ENCODE assay signal across 20 cellular contexts in genomic region chr7:129788993-129789392, GRCh38.
DNase-seq lines count a peak whose midpoint lies in the region; TF ChIP-seq lines count a peak whose summit lies in the region.
"Had no signal": no experiment of that assay in that cellular context is flagged by ENCODE, and none has a peak within 500 bp of the region (broad histone marks: within the 10 kb centered on the region; RNA-seq: fewer than 3 reads in every experiment).

No MANE protein-coding gene starts in this region.

- H3K4me3 Mint-ChIP-seq in endothelial cell (ENCODE audit: unreplicated experiment) = no peak overlapping the region
- H3K4me3 Mint-ChIP-seq: B cell; CD4-positive, CD25-positive, alpha-beta regulatory T cell; CD8-positive, alpha-beta T cell had no signal

- no peak overlapping the region for H2BK12ac ChIP-seq in neuronal stem cell (ENCODE audit: low read length)

- no peak overlapping the region for H3K27ac ChIP-seq in HEK293 (ENCODE audit: extremely low read depth, low read depth, low read length)
- H3K27ac ChIP-seq in neuronal stem cell (replicated peaks; ENCODE audit: low read length) = no peak overlapping the region
- H3K27ac ChIP-seq: 22Rv1, BLaER1, C4-2B had no signal

- no CpG with 5 or more reads among the region's 6 CpGs for WGBS in neuronal stem cell (ENCODE audit: extremely low coverage in 2 of 2, insufficient read length in 2 of 2, insufficient replicate concordance in 1 of 2), 2 donors

- peak overlapping the region; percentile 65 for H2AK5ac ChIP-seq in neuronal stem cell (ENCODE audit: low read depth, low read length)

- no peak overlapping the region for H3K4ac ChIP-seq in neuronal stem cell (ENCODE audit: low read length)

- DNase-seq in DMS 273 (lab: John Stamatoyannopoulos, UW; ENCODE audit: unreplicated experiment) (peak; percentile 50), DMS 273 treated with DMSO at 0.1 percent for 48 hours (lab: John Stamatoyannopoulos, UW) (no peak), left kidney (ENCODE audit: low read depth, low spot score) (peak; percentile 86), neuronal stem cell (ENCODE audit: low spot score) (no peak), SIG-M5 (lab: John Stamatoyannopoulos, UW) (no peak), endothelial cell (ENCODE audit: low spot score) (no peak)
- DNase-seq in activated CD4-positive, CD25-positive, alpha-beta regulatory T cell (lab: John Stamatoyannopoulos, UW) = no peak
- DNase-seq: Caco-2; CD4-positive, CD25-positive, alpha-beta regulatory T cell; CD8-positive, alpha-beta T cell; DMS53; DMS79 treated with DMSO at 0.1 percent for 48 hours; GF-D8; GOT3 had no signal

- H3K4me3 ChIP-seq in HEK293 (ENCODE audit: low read depth, low read length) (no peak overlapping the region), neuronal stem cell (ENCODE audit: low read length in 2 of 2) (no peak overlapping the region)
- H3K4me3 ChIP-seq: BLaER1, HAP-1 had no signal

- no peak overlapping the region for H3K18ac ChIP-seq in neuronal stem cell (ENCODE audit: low read length)

- H3K9me3 ChIP-seq in HEK293 (ENCODE audit: control insufficient read depth, insufficient read depth, low read depth, low read length) (no peaks in the 10 kb centered on the region), neuronal stem cell (replicated peaks in 1 of 2; ENCODE audit: control insufficient read depth in 2 of 2, insufficient read depth in 1 of 2, low read depth in 1 of 2, low read length in 2 of 2) (peaks cover 0 to 4% of the 10 kb centered on the region in 2 donors)
- H3K9me3 ChIP-seq: BLaER1, Caco-2, HAP-1 had no signal

- H2BK5ac ChIP-seq in neuronal stem cell (ENCODE audit: low read length) = no peak overlapping the region

- H3K14ac ChIP-seq in neuronal stem cell (ENCODE audit: low read length) = no peak overlapping the region

- H3K4me1 ChIP-seq in HEK293 (ENCODE audit: control insufficient read depth, insufficient read depth, low read length) (no peaks in the 10 kb centered on the region), neuronal stem cell (ENCODE audit: control insufficient read depth in 2 of 2, insufficient read depth in 1 of 2, low read depth in 1 of 2, low read length in 2 of 2) (peaks cover 7 to 9% of the 10 kb centered on the region in 2 donors)
- H3K4me1 ChIP-seq: Caco-2, HAP-1 had no signal

- peaks cover 14% of the 10 kb centered on the region for H3K27me3 Mint-ChIP-seq in endothelial cell (ENCODE audit: unreplicated experiment)

- H3K4me1 Mint-ChIP-seq in endothelial cell (ENCODE audit: unreplicated experiment) = peaks cover 3% of the 10 kb centered on the region

- H3K9ac ChIP-seq in neuronal stem cell (ENCODE audit: low read depth, low read length, poor library complexity) = no peak overlapping the region
- H3K9ac ChIP-seq: BLaER1 had no signal

- H4K8ac ChIP-seq in neuronal stem cell (ENCODE audit: low read depth, low read length) = no peak overlapping the region

- CTCF ChIA-PET in HEK293 (lab: Yijun Ruan, JAX) = no interaction called here

- H3K27me3 ChIP-seq in neuronal stem cell (ENCODE audit: control insufficient read depth in 3 of 3, insufficient read depth in 3 of 3, low read depth in 1 of 3, low read length in 3 of 3) = peaks cover 21 to 76% (median 39%) of the 10 kb centered on the region in 3 experiments

- no peak overlapping the region for H2BK15ac ChIP-seq in neuronal stem cell (ENCODE audit: low read length)

- H3K79me1 ChIP-seq in neuronal stem cell (ENCODE audit: low read depth, low read length) = no peaks in the 10 kb centered on the region

- peaks cover 3% of the 10 kb centered on the region for H3K36me3 Mint-ChIP-seq in endothelial cell (ENCODE audit: low read depth, unreplicated experiment)
- H3K36me3 Mint-ChIP-seq: CD4-positive, CD25-positive, alpha-beta regulatory T cell; CD8-positive, alpha-beta T cell had no signal

- no peaks in the 10 kb centered on the region for H3K36me3 ChIP-seq in HEK293 (ENCODE audit: control insufficient read depth in 2 of 2, insufficient read depth in 1 of 2, low read length in 2 of 2)
- no peaks in the 10 kb centered on the region for H3K36me3 ChIP-seq in neuronal stem cell (replicated peaks in 1 of 2; ENCODE audit: control insufficient read depth in 2 of 2, insufficient read depth in 2 of 2, low read length in 2 of 2)
- H3K36me3 ChIP-seq: BLaER1, HAP-1 had no signal

- H2BK120ac ChIP-seq in neuronal stem cell (ENCODE audit: low read depth, low read length) = no peak overlapping the region

- H3K23ac ChIP-seq in neuronal stem cell (ENCODE audit: low read depth, low read length, poor library complexity) = no peak overlapping the region

- H3K27ac Mint-ChIP-seq in endothelial cell (ENCODE audit: unreplicated experiment) = no peak overlapping the region
- H3K27ac Mint-ChIP-seq: B cell; CD4-positive, CD25-positive, alpha-beta regulatory T cell; CD8-positive, alpha-beta T cell had no signal

- H2AFZ ChIP-seq in neuronal stem cell (ENCODE audit: low read length) = no peak overlapping the region

- no peak for TF ChIP-seq CTCF in HEK293 (tag by site-specific recombination; IDR thresholded peaks at IDR 0.05)
- no peak for TF ChIP-seq CTCF in endothelial cell (IDR thresholded peaks at IDR 0.05; ENCODE audit: unreplicated experiment)

- no peak overlapping the region for H3K4me2 ChIP-seq in neuronal stem cell (ENCODE audit: insufficient read depth, low read length, poor library complexity, severe bottlenecking)
- H3K4me2 ChIP-seq: BLaER1 had no signal

- no peak overlapping the region for H4K91ac ChIP-seq in neuronal stem cell (ENCODE audit: low read depth, low read length, poor library complexity)

- POLR2A ChIA-PET in HEK293 (lab: Yijun Ruan, JAX) = interaction anchor here (0.6 to 2.1 kb wide), 2 partner anchors 36 to 178 kb away, joined by 3 to 4 read pairs; no protein-coding TSS in a partner anchor

- H3K9me3 Mint-ChIP-seq in endothelial cell (ENCODE audit: unreplicated experiment) = no peaks in the 10 kb centered on the region
- H3K9me3 Mint-ChIP-seq: CD8-positive, alpha-beta T cell had no signal

TF ChIP-seq in HEK293, 187 proteins besides CTCF, POLR2A, EP300 and RAD21:
- TF ChIP-seq SP2 (tag by site-specific recombination; IDR thresholded peaks at IDR 0.05) = 0 out of 2 replicates have a peak, but pooled peaks have one; percentile 12
- no peak for TF ChIP-seq KLF1 (tag by site-specific recombination; IDR thresholded peaks at IDR 0.05)

Comparison
In these comparisons a context has a peak if more than half of its experiments do, and no peak if none do; other contexts are left out.
1. DNase-seq: peak in DMS 273 (single experiment) and left kidney (single experiment); none in DMS 273 treated with DMSO at 0.1 percent for 48 hours (single experiment), neuronal stem cell (single experiment), SIG-M5 (single experiment), endothelial cell (single experiment) and activated CD4-positive, CD25-positive, alpha-beta regulatory T cell (0 of 4).